8 cellular contexts compared by ENCODE assay signal in the genomic region with DNA sequence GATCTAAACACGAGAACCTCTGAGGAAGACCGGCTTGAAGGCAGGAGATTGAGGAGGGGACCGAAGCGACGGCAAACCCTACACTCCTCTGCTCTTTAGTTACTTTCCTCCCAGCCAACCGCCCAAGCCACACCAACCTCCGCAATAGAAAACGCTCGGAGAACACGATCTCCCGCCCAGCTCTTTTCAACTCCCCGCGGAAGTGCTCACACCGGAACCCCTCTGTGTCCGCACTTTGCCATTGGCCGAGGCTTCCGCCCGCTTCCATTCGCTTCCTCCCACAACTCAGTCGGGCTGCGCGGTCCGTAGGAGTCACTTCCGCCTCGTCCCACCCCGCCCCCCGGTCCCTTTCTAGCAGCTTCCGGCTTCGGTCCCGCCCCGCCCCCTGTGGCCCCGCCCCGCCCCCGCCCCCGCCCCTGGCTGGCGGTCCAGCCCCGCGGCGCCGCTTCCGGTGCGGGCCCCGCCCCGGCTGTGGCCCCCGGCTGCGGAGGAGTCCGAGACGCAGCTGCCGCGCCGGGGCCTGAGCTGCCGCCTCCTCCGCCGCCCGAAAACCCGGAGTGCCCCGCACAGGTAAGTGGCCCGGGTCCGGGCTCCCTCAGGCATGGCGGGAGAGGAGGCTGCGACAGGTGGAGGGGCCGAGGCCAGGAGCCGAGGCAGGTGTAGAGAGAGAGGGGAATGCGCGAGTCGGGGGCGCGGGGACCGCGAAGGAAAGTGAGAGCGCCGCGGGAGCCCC. TPM values are rescaled to one million over a fixed set of nuclear protein-coding genes. Genes with fewer than 3 reads are reported as not detected.
DNase-seq lines count a peak whose midpoint lies in the region; ATAC-seq lines count a peak whose summit lies in the region.

A gene with protein sequence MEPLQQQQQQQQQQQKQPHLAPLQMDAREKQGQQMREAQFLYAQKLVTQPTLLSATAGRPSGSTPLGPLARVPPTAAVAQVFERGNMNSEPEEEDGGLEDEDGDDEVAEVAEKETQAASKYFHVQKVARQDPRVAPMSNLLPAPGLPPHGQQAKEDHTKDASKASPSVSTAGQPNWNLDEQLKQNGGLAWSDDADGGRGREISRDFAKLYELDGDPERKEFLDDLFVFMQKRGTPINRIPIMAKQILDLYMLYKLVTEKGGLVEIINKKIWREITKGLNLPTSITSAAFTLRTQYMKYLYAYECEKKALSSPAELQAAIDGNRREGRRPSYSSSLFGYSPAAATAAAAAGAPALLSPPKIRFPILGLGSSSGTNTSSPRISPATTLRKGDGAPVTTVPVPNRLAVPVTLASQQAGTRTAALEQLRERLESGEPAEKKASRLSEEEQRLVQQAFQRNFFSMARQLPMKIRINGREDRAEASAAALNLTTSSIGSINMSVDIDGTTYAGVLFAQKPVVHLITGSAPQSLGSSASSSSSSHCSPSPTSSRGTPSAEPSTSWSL (plus strand): TSS at position 460 of the 733 bp plus-strand sequence. CDS start 2,717 bp downstream, outside the sequence.

- peak; percentile 68 for ATAC-seq in GM21360 (IDR thresholded peaks at IDR 0.05; ENCODE audit: unreplicated experiment)

- DNase-seq in COLO668 (lab: John Stamatoyannopoulos, UW; ENCODE audit: unreplicated experiment) (peak; percentile 97), HT1080 (ENCODE audit: low read depth) (peak; percentile 97), lung microvascular endothelial cell (ENCODE audit: low read depth in 2 of 2) (peak; percentile 98)
- peak; percentile 99 for DNase-seq in NK-92 treated with Interleukin-12 subunit alpha and Interleukin-12 subunit beta, amount 100 ng/mL, for 24 hours (lab: John Stamatoyannopoulos, UW)
- peak; percentile 89 to 92 for DNase-seq in activated CD8-positive, alpha-beta memory T cell treated with anti-CD3 and anti-CD28 coated beads for 1 hour (ENCODE audit: extremely low read depth in 1 of 2, low read depth in 1 of 2)
- DNase-seq in effector CD4-positive, alpha-beta T cell: peak; percentile 92
- DNase-seq in stimulated activated CD4-positive, alpha-beta T cell treated with anti-CD3 and anti-CD28 coated beads, TNF-alpha, amount 100 ng/mL, for 24 hours (ENCODE audit: low read depth in 3 of 3): peak; percentile 93 to 97 (median 94)

RNA-seq across cellular contexts. Expression of the gene that starts here (rescaled TPM):
- 3.5 and 4.9 TPM in 2 replicates for total RNA-seq in HT1080 (2014; rRNA removed; shearing (Covaris generic))
- 4.0 TPM in 2 replicates for polyA plus RNA-seq in HT1080 (2015; cell fraction: cytosol; rRNA removed)
- 12.4 and 16.2 TPM in 2 replicates for polyA plus RNA-seq in HT1080 (2015; cell fraction: nucleus; rRNA removed)
- 1.3 and 2.8 TPM in 2 replicates for total RNA-seq in lung microvascular endothelial cell

Comparison
In these comparisons a context has a peak if more than half of its experiments do, and no peak if none do; other contexts are left out.
1. Peak in every context shown above with its lines: DNase-seq and ATAC-seq.